Comparison of ENCODE assay signal across 10 cellular contexts in the genomic region with DNA sequence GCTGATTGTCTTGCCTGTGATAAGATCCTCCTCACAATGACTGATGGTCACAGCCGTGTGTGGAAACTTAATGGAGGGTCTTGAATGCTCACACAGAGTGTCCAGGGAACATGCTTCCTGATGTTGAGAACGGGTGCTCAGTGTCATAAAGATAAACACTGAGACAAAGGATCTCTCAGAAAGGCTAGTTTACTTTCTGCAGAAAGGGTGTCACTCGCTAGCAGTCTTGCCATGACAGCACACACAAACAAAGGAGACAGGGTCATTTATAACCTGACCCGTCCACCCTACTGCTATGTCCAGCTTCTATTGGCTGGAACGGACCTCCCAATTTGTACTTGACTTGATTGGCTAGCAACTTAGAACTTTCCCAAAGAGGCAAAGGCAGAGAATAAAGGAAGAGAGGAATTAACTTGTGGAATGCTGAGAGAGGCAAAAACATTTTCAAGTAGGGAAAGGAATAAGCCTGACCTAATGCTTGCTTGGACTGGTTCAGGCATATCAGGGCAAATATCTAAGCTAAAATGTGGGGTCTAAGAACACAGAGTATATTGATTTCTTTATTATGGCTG. TPM values are rescaled to one million over a fixed set of nuclear protein-coding genes. Genes with fewer than 3 reads are reported as not detected.
"Had no signal": no experiment of that assay in that cellular context is flagged by ENCODE, and none has a peak within 500 bp of the region (broad histone marks: within the 10 kb centered on the region; RNA-seq: fewer than 3 reads in every experiment).

No MANE protein-coding gene starts in this region.

- H3K9ac ChIP-seq: KMS-11 had no signal

- H3K4me2 ChIP-seq: GM23338, KMS-11 had no signal

- H2AFZ ChIP-seq: GM23338 had no signal

- H3K4me1 Mint-ChIP-seq: GM23338, H9, IgD-negative memory B cell had no signal

- H3K27ac ChIP-seq: HL-60, KMS-11 had no signal

- H3K27ac Mint-ChIP-seq: GM23338, H9, HFFc6, IgD-negative memory B cell had no signal

- DNase-seq: H9, HCEC 1CT, HFFc6, KBM-7 had no signal

- ATAC-seq: GM23338 had no signal

- H3K4me3 ChIP-seq: GM23338 had no signal

- H3K4me3 Mint-ChIP-seq: GM23338, H9, HFFc6, IgD-negative memory B cell had no signal

RNA-seq across cellular contexts. Expression of gene PSG9, which starts 39.0 kb away (rescaled TPM):
- total RNA-seq: GM23338, H1, H9 had no signal
- polyA plus RNA-seq: GM23338, H1, IgD-negative memory B cell had no signal

RNA-seq across cellular contexts. Expression of gene CD177, which starts 45.2 kb away (rescaled TPM):
- total RNA-seq: HT1080 had no signal
- polyA plus RNA-seq: IgD-negative memory B cell had no signal
